ENCODE assay signal across 1 cellular context in genomic region chr1:226749467-226749866, GRCh38.
TF ChIP-seq lines count a peak whose summit lies in the region.

No MANE protein-coding gene starts in this region.

TF ChIP-seq in SK-N-SH, 30 proteins besides CTCF, POLR2A, EP300 and RAD21 (continued from another document):
- TF ChIP-seq GATA2 (CRISPR knock-in tag; IDR thresholded peaks at IDR 0.05) = no peak
- TF ChIP-seq REST (IDR thresholded peaks at IDR 0.05; ENCODE audit: low read depth, low read length) = no peak
- no peak for TF ChIP-seq ELF1 (IDR thresholded peaks at IDR 0.05)
- no peak for TF ChIP-seq FOXJ3 (CRISPR knock-in tag; IDR thresholded peaks at IDR 0.05)
- no peak for TF ChIP-seq MEF2A (IDR thresholded peaks at IDR 0.05; ENCODE audit: borderline replicate concordance, low read depth)
TF ChIP-seq in SK-N-SH: peak in this region for 0.
